Comparison of ENCODE assay signal across 13 cellular contexts in genomic region chr14:50084666-50085065, GRCh38. TPM values are rescaled to one million over a fixed set of nuclear protein-coding genes. Genes with fewer than 3 reads are reported as not detected.
A peak's percentile ranks its signal among the peaks of the same experiment; 100 is the strongest.
DNase-seq lines count a peak whose midpoint lies in the region; ATAC-seq, FAIRE-seq and TF ChIP-seq lines count a peak whose summit lies in the region.
"Had no signal": no experiment of that assay in that cellular context is flagged by ENCODE, and none has a peak within 500 bp of the region (broad histone marks: within the 10 kb centered on the region; RNA-seq: fewer than 3 reads in every experiment).

No MANE protein-coding gene starts in this region.

- BruUV-seq in GM12878 (replicated peaks; lab: Mats Ljungman, UMichigan): no TSS peak

- H3K79me2 ChIP-seq in Karpas-422 (ENCODE audit: low read length) (no peaks in the 10 kb centered on the region), GM12878 (ENCODE audit: control insufficient read depth, insufficient read depth, low read length) (peaks cover 12% of the 10 kb centered on the region)

- POLR2A ChIA-PET in GM12878 (lab: Charles Lee): interaction anchor here (0.6 to 4.0 kb wide), 7 partner anchors 20 to 222 kb away, joined by 3 to 35 read pairs (median 9); no protein-coding TSS in a partner anchor

- H3K36me3 ChIP-seq in Karpas-422 (ENCODE audit: insufficient read depth, low read length) (no peaks in the 10 kb centered on the region), GM12878 (ENCODE audit: control insufficient read depth in 2 of 2, insufficient read depth in 2 of 2, low read length in 1 of 2) (no peaks in the 10 kb centered on the region)

- H3K4me3 ChIP-seq in Karpas-422 (ENCODE audit: low read length) (no peak overlapping the region), GM12878 (no peak overlapping the region)

- RAD21 ChIA-PET in GM12878 (lab: Charles Lee; ENCODE audit: unreplicated experiment): interaction anchor here (1.2 to 5.5 kb wide), 13 partner anchors 13 to 232 kb away, joined by 3 to 75 read pairs (median 12); partner anchors contain the start of gene NEMF

- no peak for TF ChIP-seq RAD21 in GM12878 (IDR thresholded peaks at IDR 0.05; ENCODE audit: insufficient read depth, low read depth, low read length)

- no peaks in the 10 kb centered on the region for H3K9me2 ChIP-seq in Karpas-422 (replicated peaks; ENCODE audit: insufficient read depth, low read length)

- CTCF ChIA-PET in GM12878 (lab: Yijun Ruan, JAX): interaction anchor here (0.7 to 6.2 kb wide), 7 partner anchors 13 to 222 kb away, joined by 3 to 41 read pairs (median 8); no protein-coding TSS in a partner anchor

- SMC1A ChIA-PET in GM12878 (lab: Charles Lee; ENCODE audit: uncharacterized antibody, unreplicated experiment): interaction anchor here (0.7 to 5.6 kb wide), 14 partner anchors 12 to 232 kb away, joined by 3 to 69 read pairs (median 12); partner anchors contain the start of gene NEMF

- ATAC-seq in GM12878 (no peak), GM21529 (IDR thresholded peaks at IDR 0.05; ENCODE audit: unreplicated experiment) (no peak), HG02571 (IDR thresholded peaks at IDR 0.05; ENCODE audit: unreplicated experiment) (no peak), HG03460 (IDR thresholded peaks at IDR 0.05; ENCODE audit: unreplicated experiment) (no peak)

- H3K9ac ChIP-seq in Karpas-422 (ENCODE audit: low read length) (no peak overlapping the region), GM12878 (ENCODE audit: control insufficient read depth, insufficient read depth, low read length) (peak overlapping the region; percentile 81)

- no peak for TF ChIP-seq CTCF in GM12878 (IDR thresholded peaks at IDR 0.05 in 2 of 3, conservative IDR thresholded peaks at IDR 0.05 in 1 of 3; ENCODE audit: control insufficient read depth in 2 of 3, extremely low read depth in 1 of 3, insufficient read depth in 1 of 3, low read depth in 3 of 3, low read length in 3 of 3)

- H3K27me3 ChIP-seq in Karpas-422 (ENCODE audit: low read length) (no peaks in the 10 kb centered on the region), GM12878 (replicated peaks in 1 of 2; ENCODE audit: control insufficient read depth in 2 of 2, insufficient read depth in 2 of 2, low read length in 1 of 2) (no peaks in the 10 kb centered on the region)

- intact Hi-C loops in GM12878 (cut with micrococcal nuclease; ENCODE audit: unreplicated experiment): no loop called here

- in situ Hi-C loops in GM12878 (cut with MboI): no loop called here

- H4K20me1 ChIP-seq in Karpas-422 (ENCODE audit: insufficient read depth, low read depth, low read length) (no peaks in the 10 kb centered on the region), GM12878 (ENCODE audit: control insufficient read depth, insufficient read depth) (no peaks in the 10 kb centered on the region)

- H3K4me1 ChIP-seq in Karpas-422 (ENCODE audit: low read length) (peaks cover 42% of the 10 kb centered on the region), GM12878 (ENCODE audit: control insufficient read depth, insufficient read depth, low read length) (peaks cover 68% of the 10 kb centered on the region)
- H3K4me1 ChIP-seq: Caco-2 had no signal

- WGBS in GM12878 (ENCODE audit: insufficient coverage, insufficient replicate concordance, low lambda C conversion rate, missing lambda C conversion rate): 77% methylated on average over 3 of the region's 3 CpGs

- FAIRE-seq in GM12878 (lab: Jason Lieb, UNC): no peak

- H3K27ac ChIP-seq in Karpas-422 (ENCODE audit: low read length) (no peak overlapping the region; the same call in 1 of the 2 replicates), GM12878 (ENCODE audit: control insufficient read depth, insufficient read depth) (peak overlapping the region; percentile 95)

- H3K4me2 ChIP-seq in Karpas-422 (ENCODE audit: low read depth, low read length, poor library complexity, severe bottlenecking) (peak overlapping the region; percentile 54), GM12878 (ENCODE audit: control insufficient read depth, insufficient read depth) (peak overlapping the region; percentile 86)

- TF ChIP-seq POLR2A in GM12878 (IDR thresholded peaks at IDR 0.05; ENCODE audit: low read depth, low read length): no peak

- H2AFZ ChIP-seq in Karpas-422 (ENCODE audit: low read length): no peak overlapping the region
- H2AFZ ChIP-seq in GM12878 (ENCODE audit: control insufficient read depth, low read depth, low read length): no peak overlapping the region

- TF ChIP-seq EP300 in GM12878 (IDR thresholded peaks at IDR 0.05; ENCODE audit: borderline replicate concordance in 1 of 2, control insufficient read depth in 1 of 2, low read depth in 2 of 2, low read length in 2 of 2): no peak

- H3K9me3 ChIP-seq in Karpas-422 (ENCODE audit: low read length) (no peaks in the 10 kb centered on the region), GM12878 (replicated peaks; ENCODE audit: control insufficient read depth, insufficient read depth, low read length) (no peaks in the 10 kb centered on the region)
- H3K9me3 ChIP-seq: Caco-2 had no signal

- peak; percentile 56 for DNase-seq in activated CD8-positive, alpha-beta memory T cell treated with anti-CD3 and anti-CD28 coated beads for 24 hours
- no peak for DNase-seq in activated CD8-positive, alpha-beta memory T cell treated with anti-CD3 and anti-CD28 coated beads, Interleukin-2, amount 50 U/mL, for 4 hours
- DNase-seq in Karpas-422: no peak
- DNase-seq in GM12878 (ENCODE audit: low read depth, low spot score): no peak
- peak; percentile 32 for DNase-seq in stimulated activated CD8-positive, alpha-beta memory T cell treated with anti-CD3 and anti-CD28 coated beads, Interleukin-4, amount 100 ng/mL, for 48 hours
- DNase-seq: activated CD4-positive, CD25-positive, alpha-beta regulatory T cell; Caco-2; NCI-H1436; NCI-H2171 treated with DMSO at 0.1 percent for 48 hours; RPMI8226 had no signal

TF ChIP-seq in GM12878, 131 proteins besides CTCF, POLR2A, EP300 and RAD21:
- no peak for TF ChIP-seq PKNOX1 (IDR thresholded peaks at IDR 0.05)
- peak; percentile 75; the same call in 1 of the 2 replicates for TF ChIP-seq HDGF (IDR thresholded peaks at IDR 0.05)

RNA-seq across cellular contexts. Expression of gene VCPKMT, which starts 31.7 kb away (rescaled TPM):
- 8.7 and 25.6 TPM in 2 replicates for total RNA-seq in Karpas-422 (2014; rRNA removed; shearing (Covaris generic); ENCODE audit: low replicate concordance)
- total RNA-seq in GM12878 (2013; cell fraction: nucleolus; rRNA removed): 21.6 and 23.5 TPM in 2 replicates
- total RNA-seq in GM12878 (2014; rRNA removed) (11.6 and 12.9 TPM in 2 replicates), GM12878 (2014; rRNA removed; fragmentation: Illumina TruSeq; extraction: Trizol) (12.6 and 12.9 TPM in 2 replicates), GM12878 (2021) (12.8 and 13.3 TPM in 2 replicates)
- polyA plus RNA-seq in GM12878 (2011; ENCODE audit: low read depth): 9.4 TPM
- polyA plus RNA-seq in GM12878 (2011; rRNA removed) (13.3 and 19.4 TPM in 2 replicates), GM12878 (2014; fragmentation: Illumina TruSeq; extraction: Trizol) (12.8 and 16.6 TPM in 2 replicates), GM12878 (2014; fragmentation: Nextera tagmentation; extraction: Ambion mirVana) (10 to 100 TPM in 1 of 2 experiments, 1 to 10 TPM in 1; 8.5 to 11.5 TPM), GM12878 (2014; rRNA removed) (12.3 and 18.2 TPM in 2 replicates), GM12878 (2016; fragmentation: Nextera tagmentation; extraction: Ambion mirVana) (10 to 100 TPM; 17.5 to 18.4 TPM)
- 5.7 and 9.1 TPM in 2 replicates for polyA plus RNA-seq in GM12878 (2011; cell fraction: cytosol; rRNA removed)
- polyA plus RNA-seq in GM12878 (2011; cell fraction: nucleus; rRNA removed): 13.7 and 14.4 TPM in 2 replicates
- polyA plus RNA-seq in GM12878 (2012): 13.5 and 15.6 TPM in 2 replicates
- polyA minus RNA-seq in GM12878 (2011; rRNA and poly(A)+ RNA removed): 2.5 and 3.5 TPM in 2 replicates
- polyA minus RNA-seq in GM12878 (2011; cell fraction: cytosol; rRNA and poly(A)+ RNA removed): 1.3 and 2.2 TPM in 2 replicates
- 5.8 and 10.0 TPM in 2 replicates for polyA minus RNA-seq in GM12878 (2011; cell fraction: nucleus; rRNA and poly(A)+ RNA removed)

Comparison
In these comparisons a context has a peak if more than half of its experiments do, and no peak if none do; other contexts are left out.
1. DNase-seq: peak in activated CD8-positive, alpha-beta memory T cell treated with anti-CD3 and anti-CD28 coated beads for 24 hours (single experiment) and stimulated activated CD8-positive, alpha-beta memory T cell treated with anti-CD3 and anti-CD28 coated beads, Interleukin-4, amount 100 ng/mL, for 48 hours (single experiment); none in activated CD8-positive, alpha-beta memory T cell treated with anti-CD3 and anti-CD28 coated beads, Interleukin-2, amount 50 U/mL, for 4 hours (single experiment), Karpas-422 (single experiment) and GM12878 (single experiment).